21 cellular contexts compared by ENCODE assay signal in genomic region chr2:119638246-119638645, GRCh38. TPM values are rescaled to one million over a fixed set of nuclear protein-coding genes. Genes with fewer than 3 reads are reported as not detected.
"Had no signal": no experiment of that assay in that cellular context is flagged by ENCODE, and none has a peak within 500 bp of the region (broad histone marks: within the 10 kb centered on the region; RNA-seq: fewer than 3 reads in every experiment).

No MANE protein-coding gene starts in this region.

- H3K4me1 ChIP-seq: body of pancreas had no signal

- H3K4me3 Mint-ChIP-seq: activated CD8-positive, alpha-beta T cell treated with anti-CD3 and anti-CD28 coated beads, Interleukin-2, amount 10 ng/mL, durations not matched to agents 7 days and 5 days; activated naive CD4-positive, alpha-beta T cell treated with anti-CD3 and anti-CD28 coated beads, Interleukin-2, amount 50 U/mL, for 24 hours; activated T-cell treated with anti-CD3 and anti-CD28 coated beads, Interleukin-2, amount 50 U/mL, for 24 hours; activated T-helper 1 cell treated with anti-CD3 and anti-CD28 coated beads, Interleukin-12 subunit alpha, Interleukin-12 subunit beta, Interleukin-2, Interleukin-4 antibody, amounts not matched to agents 30 ng/mL and 10 ng/mL and 1 ng/mL, durations not matched to agents 14 hours and 24 hours and 36 hours; T-helper 1 cell treated with Interleukin-12 subunit alpha and Interleukin-12 subunit beta and Interleukin-4 antibody, amounts not matched to agents 30 μg/mL and 1 μg/mL, for 36 hours; WTC11 had no signal

- H3K27me3 ChIP-seq: ascending aorta, body of pancreas, MG63 had no signal

- H3K36me3 Mint-ChIP-seq: activated naive CD4-positive, alpha-beta T cell treated with anti-CD3 and anti-CD28 coated beads, Interleukin-2, amount 50 U/mL, for 24 hours; WTC11 had no signal

- ATAC-seq: activated CD8-positive, alpha-beta T cell treated with anti-CD3 and anti-CD28 coated beads, Interleukin-2, amount 10 ng/mL, durations not matched to agents 7 days and 5 days; body of pancreas had no signal

- H2AFZ ChIP-seq: PC-9 had no signal

- H3K27ac ChIP-seq: ascending aorta, body of pancreas, KMS-11, PC-9 had no signal

- DNase-seq: activated CD4-positive, alpha-beta T cell treated with anti-CD3 and anti-CD28 coated beads for 48 hours; activated CD4-positive, alpha-beta T cell treated with anti-CD3 and anti-CD28 coated beads, Interleukin-2, amount 50 U/mL, for 4 hours; activated CD4-positive, CD25-positive, alpha-beta regulatory T cell treated with anti-CD3 and anti-CD28 coated beads, Interleukin-2, amount 50 U/mL, for 72 hours; activated CD8-positive, alpha-beta T cell treated with anti-CD3 and anti-CD28 coated beads, Interleukin-2, amount 10 ng/mL, durations not matched to agents 7 days and 5 days; activated effector memory CD4-positive, alpha-beta T cell treated with Interleukin-2 at 50 U/mL for 16 hours; activated naive CD4-positive, alpha-beta T cell; activated T-cell treated with anti-CD3 and anti-CD28 coated beads, Interleukin-2, amount 50 U/mL, for 24 hours; MG63; NCI-H146; NCI-H187 treated with DMSO at 0.1 percent for 48 hours; NCI-H2081 treated with DMSO at 0.1 percent for 48 hours; NCI-H446; PC-9; SHP77 treated with DMSO at 0.1 percent for 48 hours had no signal

- H3K9me3 ChIP-seq: ascending aorta, body of pancreas, MG63 had no signal

- H3K4me1 Mint-ChIP-seq: activated naive CD4-positive, alpha-beta T cell treated with anti-CD3 and anti-CD28 coated beads, Interleukin-2, amount 50 U/mL, for 24 hours had no signal

- H3K4me2 ChIP-seq: KMS-11, PC-9 had no signal

- H3K27me3 Mint-ChIP-seq: activated naive CD4-positive, alpha-beta T cell treated with anti-CD3 and anti-CD28 coated beads, Interleukin-2, amount 50 U/mL, for 24 hours had no signal

- H3K27ac Mint-ChIP-seq: activated CD8-positive, alpha-beta T cell treated with anti-CD3 and anti-CD28 coated beads, Interleukin-2, amount 10 ng/mL, durations not matched to agents 7 days and 5 days; activated naive CD4-positive, alpha-beta T cell treated with anti-CD3 and anti-CD28 coated beads, Interleukin-2, amount 50 U/mL, for 24 hours; activated T-cell treated with anti-CD3 and anti-CD28 coated beads, Interleukin-2, amount 50 U/mL, for 24 hours; activated T-helper 1 cell treated with anti-CD3 and anti-CD28 coated beads, Interleukin-12 subunit alpha, Interleukin-12 subunit beta, Interleukin-2, Interleukin-4 antibody, amounts not matched to agents 30 ng/mL and 10 ng/mL and 1 ng/mL, durations not matched to agents 14 hours and 24 hours and 36 hours; T-helper 1 cell treated with Interleukin-12 subunit alpha and Interleukin-12 subunit beta and Interleukin-4 antibody, amounts not matched to agents 30 μg/mL and 1 μg/mL, for 36 hours; WTC11 had no signal

- H3K36me3 ChIP-seq: ascending aorta, MG63 had no signal

- H3K9me3 Mint-ChIP-seq: activated naive CD4-positive, alpha-beta T cell treated with anti-CD3 and anti-CD28 coated beads, Interleukin-2, amount 50 U/mL, for 24 hours; activated T-cell treated with anti-CD3 and anti-CD28 coated beads, Interleukin-2, amount 50 U/mL, for 24 hours; activated T-helper 1 cell treated with anti-CD3 and anti-CD28 coated beads, Interleukin-12 subunit alpha, Interleukin-12 subunit beta, Interleukin-2, Interleukin-4 antibody, amounts not matched to agents 30 ng/mL and 10 ng/mL and 1 ng/mL, durations not matched to agents 14 hours and 24 hours and 36 hours; T-helper 1 cell treated with Interleukin-12 subunit alpha and Interleukin-12 subunit beta and Interleukin-4 antibody, amounts not matched to agents 30 μg/mL and 1 μg/mL, for 36 hours had no signal

- H3K4me3 ChIP-seq: ascending aorta, body of pancreas, MG63, PC-9 had no signal

RNA-seq across cellular contexts. Expression of gene TMEM177, which starts 40.8 kb away (rescaled TPM):
- total RNA-seq: ascending aorta had no signal
